In the genomic region with DNA sequence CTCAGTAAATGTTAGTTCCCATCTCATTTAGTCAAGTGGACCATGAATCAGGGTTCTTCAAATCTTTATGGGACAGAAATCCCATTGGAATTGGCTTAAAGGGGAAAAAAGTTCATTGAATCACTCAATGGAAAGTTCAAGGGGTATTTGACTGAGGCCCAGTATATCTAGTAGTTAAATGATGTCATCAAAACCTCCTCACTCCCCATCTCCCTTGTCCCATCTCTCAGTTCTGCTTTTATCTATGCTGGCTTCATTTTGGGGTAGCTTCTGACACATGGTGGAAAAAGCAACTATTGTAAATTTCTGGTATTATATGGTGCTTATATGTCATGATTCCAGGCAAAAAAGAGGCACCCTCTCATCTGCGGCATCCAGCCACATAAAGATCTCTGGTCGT, we compare ENCODE assay signal across 13 cellular contexts.
A peak's percentile ranks its signal among the peaks of the same experiment; 100 is the strongest.
DNase-seq lines count a peak whose midpoint lies in the region; ATAC-seq lines count a peak whose summit lies in the region.
"Had no signal": no experiment of that assay in that cellular context is flagged by ENCODE, and none has a peak within 500 bp of the region (broad histone marks: within the 10 kb centered on the region; RNA-seq: fewer than 3 reads in every experiment).

No MANE protein-coding gene starts in this region.

- peak overlapping the region; percentile 49 for H3K4me2 ChIP-seq in BLaER1
- H3K4me2 ChIP-seq: A549 had no signal

- no peaks in the 10 kb centered on the region for H3K27me3 ChIP-seq in BLaER1
- H3K27me3 ChIP-seq: breast epithelium, sigmoid colon had no signal

- no peak for DNase-seq in activated CD8-positive, alpha-beta memory T cell treated with anti-CD3 and anti-CD28 coated beads, Interleukin-2, amount 50 U/mL, for 48 hours
- DNase-seq in NK-92 (lab: John Stamatoyannopoulos, UW; ENCODE audit: unreplicated experiment) (no peak), T-helper 2 cell (no peak)
- DNase-seq in activated naive CD4-positive, alpha-beta T cell treated with anti-CD3 and anti-CD28 coated beads, Interleukin-2, amount 50 U/mL, for 16 hours: no peak
- DNase-seq: Karpas-422, sigmoid colon had no signal

- no peak overlapping the region for H3K4me3 ChIP-seq in BLaER1
- H3K4me3 ChIP-seq: A549, breast epithelium, sigmoid colon had no signal

- H3K27ac ChIP-seq in BLaER1: no peak overlapping the region
- H3K27ac ChIP-seq: A549, breast epithelium, VCaP had no signal

- no peak overlapping the region for H3K9ac ChIP-seq in BLaER1

- H3K9me3 ChIP-seq in BLaER1: no peaks in the 10 kb centered on the region
- H3K9me3 ChIP-seq: A549, breast epithelium, sigmoid colon had no signal

- ATAC-seq in GM19025 (IDR thresholded peaks at IDR 0.05; ENCODE audit: low read depth, unreplicated experiment): peak; percentile 70
- peak; percentile 82 for ATAC-seq in HG02571 (IDR thresholded peaks at IDR 0.05; ENCODE audit: unreplicated experiment)
- peak; percentile 90 for ATAC-seq in HG03342 (IDR thresholded peaks at IDR 0.05; ENCODE audit: unreplicated experiment)
- ATAC-seq: A549 had no signal

- no peaks in the 10 kb centered on the region for H3K36me3 ChIP-seq in BLaER1
- H3K36me3 ChIP-seq: breast epithelium, sigmoid colon had no signal

- no peaks in the 10 kb centered on the region for H4K20me1 ChIP-seq in BLaER1

- H3K4me1 ChIP-seq in BLaER1: peaks cover 20% of the 10 kb centered on the region
- H3K4me1 ChIP-seq: A549 had no signal
